Comparison of ENCODE assay signal across 7 cellular contexts in the genomic region with DNA sequence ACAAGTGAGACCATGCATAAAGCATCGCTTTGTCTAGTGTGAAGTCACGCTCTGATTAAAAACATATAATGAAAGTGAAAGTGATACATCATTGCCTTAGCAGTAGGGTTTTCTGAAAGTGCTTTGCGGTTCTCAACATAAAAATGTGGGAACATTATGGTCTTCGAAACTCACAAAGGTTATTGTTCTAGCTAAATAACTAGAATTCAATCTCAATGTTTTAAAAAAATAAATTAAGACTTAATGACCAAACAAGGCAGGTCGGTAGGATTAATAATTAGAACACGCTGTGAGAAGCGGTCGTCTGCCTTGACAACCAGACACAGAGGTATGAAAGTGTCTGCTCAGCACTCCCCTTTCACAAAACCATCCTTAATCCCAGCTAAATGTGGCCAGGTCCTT. TPM values are rescaled to one million over a fixed set of nuclear protein-coding genes. Genes with fewer than 3 reads are reported as not detected.
DNase-seq lines count a peak whose midpoint lies in the region; ATAC-seq and TF ChIP-seq lines count a peak whose summit lies in the region.

No MANE protein-coding gene starts in this region.

- no peaks in the 10 kb centered on the region for H3K27me3 Mint-ChIP-seq in activated CD8-positive, alpha-beta T cell treated with anti-CD3 and anti-CD28 coated beads for 36 hours
- peaks cover 12% of the 10 kb centered on the region for H3K27me3 Mint-ChIP-seq in activated T-helper 1 cell treated with anti-CD3 and anti-CD28 coated beads, Interleukin-12 subunit alpha, Interleukin-12 subunit beta, Interleukin-2, Interleukin-4 antibody, amounts not matched to agents 30 ng/mL and 10 ng/mL and 1 ng/mL, durations not matched to agents 14 hours and 24 hours and 36 hours (ENCODE audit: insufficient read depth)

- DNase-seq in KBM-7 (peak; percentile 13), lower lobe of right lung (no peak), NK-92 (lab: John Stamatoyannopoulos, UW; ENCODE audit: unreplicated experiment) (no peak)
- no peak for DNase-seq in activated CD8-positive, alpha-beta T cell treated with anti-CD3 and anti-CD28 coated beads for 36 hours
- no peak for DNase-seq in activated T-helper 1 cell treated with anti-CD3 and anti-CD28 coated beads, Interleukin-12 subunit alpha, Interleukin-12 subunit beta, Interleukin-2, Interleukin-4 antibody, amounts not matched to agents 30 ng/mL and 10 ng/mL and 1 ng/mL, durations not matched to agents 14 hours and 24 hours and 36 hours (ENCODE audit: low spot score)

- H3K27me3 ChIP-seq in lower lobe of right lung (ENCODE audit: low read depth), result no peaks in the 10 kb centered on the region

- no peak overlapping the region for H3K4me3 Mint-ChIP-seq in activated CD8-positive, alpha-beta T cell treated with anti-CD3 and anti-CD28 coated beads for 36 hours
- no peak overlapping the region for H3K4me3 Mint-ChIP-seq in activated T-helper 1 cell treated with anti-CD3 and anti-CD28 coated beads, Interleukin-12 subunit alpha, Interleukin-12 subunit beta, Interleukin-2, Interleukin-4 antibody, amounts not matched to agents 30 ng/mL and 10 ng/mL and 1 ng/mL, durations not matched to agents 14 hours and 24 hours and 36 hours

- no peak for TF ChIP-seq CTCF in activated CD8-positive, alpha-beta T cell treated with anti-CD3 and anti-CD28 coated beads for 36 hours (IDR thresholded peaks at IDR 0.05)
- no peak for TF ChIP-seq CTCF in lower lobe of right lung (IDR thresholded peaks at IDR 0.05)

- no peaks in the 10 kb centered on the region for H3K36me3 Mint-ChIP-seq in activated CD8-positive, alpha-beta T cell treated with anti-CD3 and anti-CD28 coated beads for 36 hours (ENCODE audit: low read depth)
- H3K36me3 Mint-ChIP-seq in activated T-helper 1 cell treated with anti-CD3 and anti-CD28 coated beads, Interleukin-12 subunit alpha, Interleukin-12 subunit beta, Interleukin-2, Interleukin-4 antibody, amounts not matched to agents 30 ng/mL and 10 ng/mL and 1 ng/mL, durations not matched to agents 14 hours and 24 hours and 36 hours (ENCODE audit: low read depth), result no peaks in the 10 kb centered on the region

- H3K4me1 Mint-ChIP-seq in activated CD8-positive, alpha-beta T cell treated with anti-CD3 and anti-CD28 coated beads for 36 hours (ENCODE audit: low read depth), result peaks cover 3% of the 10 kb centered on the region
- no peaks in the 10 kb centered on the region for H3K4me1 Mint-ChIP-seq in activated T-helper 1 cell treated with anti-CD3 and anti-CD28 coated beads, Interleukin-12 subunit alpha, Interleukin-12 subunit beta, Interleukin-2, Interleukin-4 antibody, amounts not matched to agents 30 ng/mL and 10 ng/mL and 1 ng/mL, durations not matched to agents 14 hours and 24 hours and 36 hours (ENCODE audit: low read depth)

- in situ Hi-C loops in KBM-7 (cut with MboI; ENCODE audit: low pct_unique_long_range_greater_than_20kb, low sequenced_read_pairs), result no loop called here

- POLR2A ChIA-PET in activated CD8-positive, alpha-beta T cell treated with anti-CD3 and anti-CD28 coated beads for 36 hours (lab: Charles Lee), result no interaction called here

- H3K36me3 ChIP-seq in lower lobe of right lung, result no peaks in the 10 kb centered on the region

- H3K27ac Mint-ChIP-seq in activated CD8-positive, alpha-beta T cell treated with anti-CD3 and anti-CD28 coated beads for 36 hours, result no peak overlapping the region
- no peak overlapping the region for H3K27ac Mint-ChIP-seq in activated T-helper 1 cell treated with anti-CD3 and anti-CD28 coated beads, Interleukin-12 subunit alpha, Interleukin-12 subunit beta, Interleukin-2, Interleukin-4 antibody, amounts not matched to agents 30 ng/mL and 10 ng/mL and 1 ng/mL, durations not matched to agents 14 hours and 24 hours and 36 hours

- no peaks in the 10 kb centered on the region for H3K4me1 ChIP-seq in lower lobe of right lung

- ATAC-seq in GM18498 (IDR thresholded peaks at IDR 0.05; ENCODE audit: unreplicated experiment), result peak; percentile 96
- ATAC-seq in GM21529 (IDR thresholded peaks at IDR 0.05; ENCODE audit: unreplicated experiment), result peak; percentile 97
- peak; percentile 55 for ATAC-seq in activated CD8-positive, alpha-beta T cell treated with anti-CD3 and anti-CD28 coated beads for 36 hours
- peak in 1 of 2 donors; percentile 35 for ATAC-seq in lower lobe of right lung

- peak overlapping the region; percentile 34 for H3K4me3 ChIP-seq in lower lobe of right lung

- intact Hi-C loops in activated CD8-positive, alpha-beta T cell treated with anti-CD3 and anti-CD28 coated beads for 36 hours (cut with micrococcal nuclease), result no loop called here
- intact Hi-C loops in lower lobe of right lung (cut with DNase I), result no loop called here
- intact Hi-C loops in activated T-helper 1 cell treated with anti-CD3 and anti-CD28 coated beads, Interleukin-12 subunit alpha, Interleukin-12 subunit beta, Interleukin-2, Interleukin-4 antibody, amounts not matched to agents 30 ng/mL and 10 ng/mL and 1 ng/mL, durations not matched to agents 14 hours and 24 hours and 36 hours (cut with micrococcal nuclease), result no loop called here

- H3K9me3 Mint-ChIP-seq in activated CD8-positive, alpha-beta T cell treated with anti-CD3 and anti-CD28 coated beads for 36 hours, result peaks cover 2% of the 10 kb centered on the region
- H3K9me3 Mint-ChIP-seq in activated T-helper 1 cell treated with anti-CD3 and anti-CD28 coated beads, Interleukin-12 subunit alpha, Interleukin-12 subunit beta, Interleukin-2, Interleukin-4 antibody, amounts not matched to agents 30 ng/mL and 10 ng/mL and 1 ng/mL, durations not matched to agents 14 hours and 24 hours and 36 hours, result no peaks in the 10 kb centered on the region

- CTCF ChIA-PET in activated CD8-positive, alpha-beta T cell treated with anti-CD3 and anti-CD28 coated beads for 36 hours (lab: Charles Lee), result no interaction called here

- H3K9me3 ChIP-seq in lower lobe of right lung, result no peaks in the 10 kb centered on the region

- H3K27ac ChIP-seq in lower lobe of right lung, result no peak overlapping the region

RNA-seq across cellular contexts. Expression of gene KLHL14, which starts 42.2 kb away (rescaled TPM):
- total RNA-seq in activated CD8-positive, alpha-beta T cell treated with anti-CD3 and anti-CD28 coated beads for 36 hours, result not detected
- total RNA-seq in lower lobe of right lung, result 0.24 TPM
- total RNA-seq in activated T-helper 1 cell treated with anti-CD3 and anti-CD28 coated beads, Interleukin-12 subunit alpha, Interleukin-12 subunit beta, Interleukin-2, Interleukin-4 antibody, amounts not matched to agents 30 ng/mL and 10 ng/mL and 1 ng/mL, durations not matched to agents 14 hours and 24 hours and 36 hours, result not detected in 2 replicates
